ENCODE assay signal across 17 cellular contexts in the genomic region with DNA sequence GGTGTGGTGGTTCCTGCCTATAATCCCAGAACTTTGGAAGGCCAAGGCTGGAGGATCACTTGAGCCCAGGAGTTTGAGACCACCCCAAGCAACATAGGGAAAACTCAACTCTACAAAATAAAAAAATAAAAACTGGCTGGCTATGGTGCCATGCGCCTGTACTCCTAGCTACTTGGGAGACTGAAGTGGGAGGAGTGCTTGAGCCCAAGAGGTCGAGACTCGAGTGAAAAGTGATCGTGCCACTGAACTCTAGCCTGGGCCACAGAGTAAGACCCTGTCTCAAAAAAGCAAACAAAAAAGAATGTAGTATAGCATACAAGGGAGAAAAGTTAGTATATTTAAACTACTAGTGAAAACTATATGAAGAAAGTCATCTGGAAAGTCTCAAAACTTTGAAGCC.
A peak's percentile ranks its signal among the peaks of the same experiment; 100 is the strongest.
DNase-seq lines count a peak whose midpoint lies in the region; ATAC-seq and TF ChIP-seq lines count a peak whose summit lies in the region.
"Had no signal": no experiment of that assay in that cellular context is flagged by ENCODE, and none has a peak within 500 bp of the region (broad histone marks: within the 10 kb centered on the region; RNA-seq: fewer than 3 reads in every experiment).

No MANE protein-coding gene starts in this region.

- H3K27ac ChIP-seq in left lung (no peak overlapping the region), upper lobe of right lung (no peak overlapping the region)
- H3K27ac ChIP-seq: C4-2B had no signal

- ATAC-seq in T-cell (replicated peaks in 1 of 4): no peak
- peak; percentile 78 for ATAC-seq in left lung
- ATAC-seq in upper lobe of right lung: peak; percentile 40
- no peak for ATAC-seq in left ventricle myocardium superior
- ATAC-seq in HG02623 (IDR thresholded peaks at IDR 0.05; ENCODE audit: unreplicated experiment): no peak
- ATAC-seq: GM12878 had no signal

- H3K4me3 ChIP-seq in left lung (no peak overlapping the region), upper lobe of right lung (no peak overlapping the region)
- H3K4me3 ChIP-seq: GM12878 had no signal

- H3K4me3 Mint-ChIP-seq in activated naive CD4-positive, alpha-beta T cell treated with anti-CD3 and anti-CD28 coated beads for 36 hours: no peak overlapping the region
- no peak overlapping the region for H3K4me3 Mint-ChIP-seq in T-cell

- intact Hi-C loops in activated naive CD4-positive, alpha-beta T cell treated with anti-CD3 and anti-CD28 coated beads for 36 hours (cut with micrococcal nuclease): no loop called here
- intact Hi-C loops in left lung (cut with DNase I) (no loop called here), upper lobe of right lung (cut with DNase I) (no loop called here), left ventricle myocardium superior (cut with micrococcal nuclease) (no loop called here)

- peak overlapping the region; percentile 22 for H3K27ac Mint-ChIP-seq in activated naive CD4-positive, alpha-beta T cell treated with anti-CD3 and anti-CD28 coated beads for 36 hours
- peak overlapping the region; percentile 71 to 78 for H3K27ac Mint-ChIP-seq in T-cell

- H3K27me3 ChIP-seq in left lung (no peaks in the 10 kb centered on the region), upper lobe of right lung (no peaks in the 10 kb centered on the region)

- H3K4me1 Mint-ChIP-seq in activated naive CD4-positive, alpha-beta T cell treated with anti-CD3 and anti-CD28 coated beads for 36 hours (ENCODE audit: low read depth): peaks cover 59% of the 10 kb centered on the region
- H3K4me1 Mint-ChIP-seq in T-cell: peaks cover 67 to 81% (median 80%) of the 10 kb centered on the region in 3 donors

- TF ChIP-seq CTCF in left lung (IDR thresholded peaks at IDR 0.05) (no peak), upper lobe of right lung (IDR thresholded peaks at IDR 0.05) (no peak)

- H3K9me3 ChIP-seq in left lung: no peaks in the 10 kb centered on the region
- no peaks in the 10 kb centered on the region for H3K9me3 ChIP-seq in upper lobe of right lung

- CTCF ChIA-PET in activated naive CD4-positive, alpha-beta T cell treated with anti-CD3 and anti-CD28 coated beads for 36 hours (lab: Charles Lee): interaction anchor here (0.6 to 1.3 kb wide), 5 partner anchors 31 to 156 kb away, joined by 3 to 7 read pairs (median 5); no protein-coding TSS in a partner anchor
- CTCF ChIA-PET in T-cell (lab: Charles Lee): interaction anchor here (0.7 to 2.8 kb wide), 8 partner anchors 10 to 155 kb away, joined by 3 to 12 read pairs (median 3); no protein-coding TSS in a partner anchor

- H3K4me1 ChIP-seq in left lung (peaks cover 0 to 33% of the 10 kb centered on the region in 2 donors), upper lobe of right lung (peaks cover 23% of the 10 kb centered on the region)

- H3K36me3 Mint-ChIP-seq in activated naive CD4-positive, alpha-beta T cell treated with anti-CD3 and anti-CD28 coated beads for 36 hours (ENCODE audit: low read depth): peaks cover 7% of the 10 kb centered on the region
- H3K36me3 Mint-ChIP-seq in T-cell: peaks cover 9% of the 10 kb centered on the region

- no peaks in the 10 kb centered on the region for H3K9me3 Mint-ChIP-seq in activated naive CD4-positive, alpha-beta T cell treated with anti-CD3 and anti-CD28 coated beads for 36 hours
- H3K9me3 Mint-ChIP-seq in T-cell: no peaks in the 10 kb centered on the region

- POLR2A ChIA-PET in T-cell (lab: Charles Lee): no interaction called here

- H3K27me3 Mint-ChIP-seq in activated naive CD4-positive, alpha-beta T cell treated with anti-CD3 and anti-CD28 coated beads for 36 hours (ENCODE audit: low read depth): no peaks in the 10 kb centered on the region
- H3K27me3 Mint-ChIP-seq in T-cell: no peaks in the 10 kb centered on the region

- H3K36me3 ChIP-seq in left lung (no peaks in the 10 kb centered on the region), upper lobe of right lung (peaks cover 16% of the 10 kb centered on the region)

- DNase-seq in activated naive CD4-positive, alpha-beta T cell treated with anti-CD3 and anti-CD28 coated beads for 36 hours: no peak
- DNase-seq in activated naive CD4-positive, alpha-beta T cell (lab: John Stamatoyannopoulos, UW): no peak
- no peak for DNase-seq in T-cell
- no peak for DNase-seq in left lung
- no peak for DNase-seq in upper lobe of right lung
- no peak for DNase-seq in left ventricle myocardium superior
- DNase-seq in NCI-H2107 treated with DMSO at 0.1 percent for 48 hours (lab: John Stamatoyannopoulos, UW; ENCODE audit: unreplicated experiment): no peak
- DNase-seq: DMS79, HCEC 1CT, IMR-90, NCI-H1417 treated with DMSO at 0.1 percent for 48 hours, NCI-H2029, NCI-H2227 treated with DMSO at 0.1 percent for 48 hours, NCI-H526 had no signal

Comparison
In these comparisons a context has a peak if more than half of its experiments do, and no peak if none do; other contexts are left out.
1. ATAC-seq: peak in left lung (single experiment) and upper lobe of right lung (single experiment); none in T-cell (0 of 4), left ventricle myocardium superior (single experiment) and HG02623 (single experiment).